14 cellular contexts compared by ENCODE assay signal in the genomic region with DNA sequence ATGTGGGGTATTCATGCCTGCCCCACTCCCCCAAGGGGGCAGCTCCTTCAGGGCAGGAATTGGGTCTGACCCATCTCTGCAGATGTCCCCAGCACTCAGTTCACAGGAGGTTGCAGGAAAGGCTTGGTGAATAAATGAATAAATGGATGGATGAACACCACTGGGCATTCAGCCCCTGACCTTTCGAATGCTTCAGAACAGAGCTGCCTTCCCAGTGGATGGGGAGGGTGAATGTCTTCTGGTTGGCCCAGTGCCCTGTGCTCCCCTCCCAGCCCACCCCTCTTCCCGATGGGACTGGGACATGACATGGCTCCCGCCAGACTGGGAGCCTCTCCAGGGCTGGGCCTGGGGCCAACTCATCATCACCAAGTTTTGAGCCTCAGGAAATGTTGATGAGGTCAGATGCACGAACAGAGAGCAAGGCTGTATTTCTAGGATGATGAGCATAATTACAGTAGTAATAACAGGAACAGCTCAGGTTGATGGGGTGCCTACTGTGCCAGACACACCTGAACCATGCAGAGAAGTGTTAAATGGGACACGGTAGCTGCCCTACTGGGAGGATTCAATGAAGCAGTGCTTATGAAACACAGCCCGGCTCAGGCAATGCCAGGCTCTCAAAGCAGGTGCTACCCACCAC. TPM values are rescaled to one million over a fixed set of nuclear protein-coding genes. Genes with fewer than 3 reads are reported as not detected.
"Had no signal": no experiment of that assay in that cellular context is flagged by ENCODE, and none has a peak within 500 bp of the region (broad histone marks: within the 10 kb centered on the region; RNA-seq: fewer than 3 reads in every experiment).

No MANE protein-coding gene starts in this region.

- H3K9me3 ChIP-seq: esophagus squamous epithelium, gastroesophageal sphincter, mucosa of descending colon, right lobe of liver, tibial artery, vagina had no signal

- H3K27me3 ChIP-seq: esophagus squamous epithelium, gastroesophageal sphincter, right lobe of liver, tibial artery, vagina had no signal

- ATAC-seq: activated CD4-positive, CD25-positive, alpha-beta regulatory T cell treated with anti-CD3 and anti-CD28 coated beads, Interleukin-2, amount 50 U/mL, for 24 hours; activated CD8-positive, alpha-beta memory T cell treated with anti-CD3 and anti-CD28 coated beads, Interleukin-2, amount 10 ng/mL, durations not matched to agents 7 days and 5 days; gastroesophageal sphincter; mucosa of descending colon; naive thymus-derived CD8-positive, alpha-beta T cell; right lobe of liver; stimulated activated memory B cell treated with anti-CD40 and anti-IgM and Interleukin-4, amounts not matched to agents 10 μg/mL and 1 μg/mL and 100 μg/mL, for 72 hours had no signal

- H3K4me3 ChIP-seq: esophagus squamous epithelium, gastroesophageal sphincter, lung, mucosa of descending colon, right lobe of liver, tibial artery, vagina had no signal

- H3K27ac ChIP-seq: esophagus squamous epithelium, gastroesophageal sphincter, right lobe of liver, tibial artery, vagina had no signal

- H3K4me1 ChIP-seq: right lobe of liver had no signal

- DNase-seq: activated CD8-positive, alpha-beta memory T cell treated with anti-CD3 and anti-CD28 coated beads, Interleukin-2, amount 10 ng/mL, durations not matched to agents 7 days and 5 days; activated gamma-delta T cell; activated T-cell treated with anti-CD3 and anti-CD28 coated beads, Interleukin-2, amount 50 U/mL, for 24 hours; esophagus squamous epithelium; mucosa of descending colon; naive thymus-derived CD8-positive, alpha-beta T cell; right lobe of liver; tibial artery had no signal

RNA-seq across cellular contexts. Expression of a gene that starts 38.5 kb away (rescaled TPM):
- total RNA-seq: activated CD8-positive, alpha-beta memory T cell treated with anti-CD3 and anti-CD28 coated beads, Interleukin-2, amount 10 ng/mL, durations not matched to agents 7 days and 5 days; activated naive CD8-positive, alpha-beta T cell treated with anti-CD3 and anti-CD28 coated beads for 36 hours; naive thymus-derived CD8-positive, alpha-beta T cell had no signal
- polyA plus RNA-seq: naive thymus-derived CD8-positive, alpha-beta T cell had no signal
